ENCODE assay signal across 8 cellular contexts in the genomic region with DNA sequence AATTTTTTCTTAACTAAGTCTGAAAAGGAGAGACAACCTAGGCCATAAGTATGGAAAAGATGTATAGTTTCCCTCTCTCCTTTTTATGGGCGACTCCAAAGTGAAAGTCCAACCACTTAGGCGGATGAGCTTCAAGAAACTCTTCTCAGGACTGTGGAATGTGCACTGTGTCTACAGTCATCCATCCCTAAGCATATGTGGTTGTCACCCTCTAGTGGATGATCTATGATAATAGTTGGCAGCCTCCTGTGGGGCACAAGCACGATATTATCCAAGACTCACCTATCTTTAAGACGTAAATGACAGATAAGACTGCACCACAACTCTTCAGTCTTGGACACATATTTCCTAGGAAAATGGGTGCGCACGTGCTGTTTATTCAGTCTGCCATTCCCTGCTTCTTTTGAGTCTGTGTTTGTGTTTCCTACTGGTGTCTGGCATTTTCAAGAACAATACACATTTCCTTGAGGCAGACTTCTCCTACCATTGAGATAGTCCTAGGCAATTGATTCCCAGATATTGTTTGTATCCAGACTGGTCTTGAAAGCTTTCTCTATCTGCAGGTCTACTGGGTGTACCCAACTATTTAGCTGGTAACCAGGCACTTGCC.
DNase-seq lines count a peak whose midpoint lies in the region; ATAC-seq and TF ChIP-seq lines count a peak whose summit lies in the region.

No MANE protein-coding gene starts in this region.

- in situ Hi-C loops in G401 (cut with HindIII; ENCODE audit: low sequenced_read_pairs) = no loop called here

- TF ChIP-seq CTCF in fibroblast of lung (conservative IDR thresholded peaks at IDR 0.05 in 1 of 2, IDR thresholded peaks at IDR 0.05 in 1 of 2; ENCODE audit: low read depth in 1 of 2, low read length in 2 of 2) = peak; percentile 70 to 78
- TF ChIP-seq CTCF in nephron progenitor cell (IDR thresholded peaks at IDR 0.05) = peak; percentile 63

- no peaks in the 10 kb centered on the region for H3K9me3 ChIP-seq in fibroblast of lung (ENCODE audit: control insufficient read depth, insufficient read depth, low read depth, low read length)

- H3K4me1 Mint-ChIP-seq in nephron progenitor cell = peaks cover 21% of the 10 kb centered on the region

- peaks cover 72% of the 10 kb centered on the region for H3K27me3 Mint-ChIP-seq in nephron progenitor cell (ENCODE audit: low read depth, poor library complexity)

- H3K36me3 Mint-ChIP-seq in nephron progenitor cell (ENCODE audit: low read depth) = no peaks in the 10 kb centered on the region

- no peak overlapping the region for H3K9ac ChIP-seq in fibroblast of lung (ENCODE audit: insufficient read depth, low read length)

- H3K27ac ChIP-seq in fibroblast of lung (ENCODE audit: insufficient read depth, low read length) = no peak overlapping the region

- peak; percentile 59 for ATAC-seq in GM21576 (IDR thresholded peaks at IDR 0.05; ENCODE audit: unreplicated experiment)

- peak; percentile 24 for DNase-seq in G401 (ENCODE audit: low spot score)
- peak; percentile 89 for DNase-seq in LoVo (ENCODE audit: low spot score)
- peak; percentile 66 for DNase-seq in SKM-1 (lab: John Stamatoyannopoulos, UW; ENCODE audit: unreplicated experiment)
- DNase-seq in fibroblast of lung (ENCODE audit: low read depth in 2 of 2) = peak; percentile 94 to 95
- DNase-seq in nephron progenitor cell = peak; percentile 15
- no peak for DNase-seq in central memory CD4-positive, alpha-beta T cell
- DNase-seq in activated effector memory CD4-positive, alpha-beta T cell treated with Interleukin-2 at 50 U/mL for 16 hours = no peak

- H3K9me3 Mint-ChIP-seq in nephron progenitor cell = no peaks in the 10 kb centered on the region

- H3K79me2 ChIP-seq in fibroblast of lung (ENCODE audit: control insufficient read depth, insufficient read depth, low read length) = no peaks in the 10 kb centered on the region

- no peak overlapping the region for H3K4me3 Mint-ChIP-seq in nephron progenitor cell

- H3K27ac Mint-ChIP-seq in nephron progenitor cell = no peak overlapping the region

- H3K27me3 ChIP-seq in fibroblast of lung (ENCODE audit: control insufficient read depth, insufficient read depth, low read length) = no peaks in the 10 kb centered on the region

- H4K20me1 ChIP-seq in fibroblast of lung (ENCODE audit: control insufficient read depth, extremely low read depth, insufficient read depth, low read length) = no peaks in the 10 kb centered on the region

- peak overlapping the region; percentile 63 for H3K4me2 ChIP-seq in fibroblast of lung (ENCODE audit: extremely low read depth, insufficient read depth, low read length)

- H3K4me1 ChIP-seq in fibroblast of lung (ENCODE audit: control insufficient read depth, extremely low read depth, insufficient read depth, low read length) = no peaks in the 10 kb centered on the region

- no peaks in the 10 kb centered on the region for H3K36me3 ChIP-seq in fibroblast of lung (ENCODE audit: control insufficient read depth, insufficient read depth, low read length)

- H3K4me3 ChIP-seq in fibroblast of lung (replicated peaks in 1 of 4; ENCODE audit: control extremely low read depth in 1 of 4, insufficient read depth in 1 of 4, low read depth in 3 of 4, low read length in 4 of 4) = peak overlapping the region in 1 of 4 experiments; percentile 3

- no peak overlapping the region for H2AFZ ChIP-seq in fibroblast of lung (ENCODE audit: low read length)

Comparison
In these comparisons a context has a peak if more than half of its experiments do, and no peak if none do; other contexts are left out.
1. DNase-seq: peak in G401 (single experiment), LoVo (single experiment), SKM-1 (single experiment), fibroblast of lung (2 of 2) and nephron progenitor cell (single experiment); none in central memory CD4-positive, alpha-beta T cell (single experiment) and activated effector memory CD4-positive, alpha-beta T cell treated with Interleukin-2 at 50 U/mL for 16 hours (single experiment).